8 cellular contexts compared by ENCODE assay signal in the genomic region with DNA sequence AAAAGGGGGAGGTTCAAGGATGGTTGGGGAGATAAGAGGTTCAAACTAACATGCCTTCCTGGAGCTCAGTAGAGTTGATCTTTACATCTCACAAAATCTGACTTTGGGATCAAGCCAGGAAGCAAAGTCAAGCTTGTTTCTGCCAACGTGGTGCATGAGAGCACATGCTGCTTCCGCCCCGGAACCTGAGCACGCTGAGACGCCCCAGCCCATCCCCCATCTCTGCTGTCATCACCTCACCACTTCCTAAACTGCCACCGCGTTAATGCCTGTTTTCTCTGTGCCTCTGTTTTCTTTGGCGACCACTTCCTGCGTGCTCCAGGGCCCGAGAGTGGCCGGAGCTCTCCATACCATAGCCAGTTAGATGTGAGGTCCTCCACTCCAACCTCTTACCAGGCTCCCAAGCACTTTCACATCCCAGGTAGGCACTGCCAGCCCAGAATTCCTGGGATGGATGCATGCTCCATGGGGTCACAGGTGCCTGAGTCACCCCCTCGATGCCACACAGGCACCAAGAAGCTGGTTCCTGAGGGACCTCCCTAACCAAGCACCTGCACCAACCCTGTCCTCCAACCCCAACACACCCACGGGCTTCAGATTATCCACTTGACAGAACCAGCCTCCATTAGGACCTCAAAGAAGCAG. TPM values are rescaled to one million over a fixed set of nuclear protein-coding genes. Genes with fewer than 3 reads are reported as not detected.
A peak's percentile ranks its signal among the peaks of the same experiment; 100 is the strongest.
DNase-seq lines count a peak whose midpoint lies in the region; ATAC-seq and TF ChIP-seq lines count a peak whose summit lies in the region.

No MANE protein-coding gene starts in this region.

- H3K27me3 ChIP-seq in breast epithelium (no peaks in the 10 kb centered on the region), vagina (no peaks in the 10 kb centered on the region)

- H3K9me3 ChIP-seq in breast epithelium (no peaks in the 10 kb centered on the region), vagina (no peaks in the 10 kb centered on the region)

- TF ChIP-seq POLR2A in breast epithelium (IDR thresholded peaks at IDR 0.05) (no peak), vagina (IDR thresholded peaks at IDR 0.05) (no peak)

- H3K27ac ChIP-seq in breast epithelium (no peak overlapping the region), vagina (no peak overlapping the region)

- H3K4me3 ChIP-seq in breast epithelium (no peak overlapping the region), vagina (no peak overlapping the region)

- DNase-seq in UCSD-AML1 (lab: John Stamatoyannopoulos, UW; ENCODE audit: unreplicated experiment) (peak; percentile 86), breast epithelium (ENCODE audit: low spot score in 2 of 2) (no peak), DMS53 treated with DMSO at 0.1 percent for 48 hours (lab: John Stamatoyannopoulos, UW; ENCODE audit: unreplicated experiment) (no peak), vagina (ENCODE audit: extremely low spot score in 2 of 2) (no peak)
- DNase-seq in activated naive CD8-positive, alpha-beta T cell treated with anti-CD3 and anti-CD28 coated beads, Interleukin-2, amount 50 U/mL, for 16 hours (ENCODE audit: low read depth, low spot score) = peak; percentile 53
- peak; percentile 55 to 75 for DNase-seq in stimulated activated CD4-positive, alpha-beta T cell treated with anti-CD3 and anti-CD28 coated beads, Interleukin-4, amount 100 ng/mL, for 4 hours

- intact Hi-C loops in breast epithelium (cut with DNase I; ENCODE audit: low total_unique reads) (no loop called here), vagina (cut with DNase I) (no loop called here)

- no peak for TF ChIP-seq CTCF in breast epithelium (IDR thresholded peaks at IDR 0.05)
- no peak for TF ChIP-seq CTCF in vagina (IDR thresholded peaks at IDR 0.05)

- H3K36me3 ChIP-seq in breast epithelium (no peaks in the 10 kb centered on the region), vagina (no peaks in the 10 kb centered on the region)

- H3K4me1 ChIP-seq in breast epithelium (no peaks in the 10 kb centered on the region), vagina (no peaks in the 10 kb centered on the region)

- ATAC-seq in GM19043 (IDR thresholded peaks at IDR 0.05; ENCODE audit: low read depth, unreplicated experiment) = peak; percentile 66
- no peak for ATAC-seq in HG02970 (IDR thresholded peaks at IDR 0.05; ENCODE audit: low FRiP score, unreplicated experiment)

RNA-seq across cellular contexts. Expression of gene AFAP1L1, which starts 31.2 kb away (rescaled TPM):
- total RNA-seq in breast epithelium (100 to 1,000 TPM in 1 of 3 donors, 10 to 100 TPM in 2; 13.3 to 108 (median 26.5) TPM), vagina (14.7 TPM)

Comparison
In these comparisons a context has a peak if more than half of its experiments do, and no peak if none do; other contexts are left out.
1. DNase-seq: peak in UCSD-AML1 (single experiment), activated naive CD8-positive, alpha-beta T cell treated with anti-CD3 and anti-CD28 coated beads, Interleukin-2, amount 50 U/mL, for 16 hours (single experiment) and stimulated activated CD4-positive, alpha-beta T cell treated with anti-CD3 and anti-CD28 coated beads, Interleukin-4, amount 100 ng/mL, for 4 hours (2 of 2); none in breast epithelium (0 of 2), DMS53 treated with DMSO at 0.1 percent for 48 hours (single experiment) and vagina (0 of 2).